24 cellular contexts compared by ENCODE assay signal in the genomic region with DNA sequence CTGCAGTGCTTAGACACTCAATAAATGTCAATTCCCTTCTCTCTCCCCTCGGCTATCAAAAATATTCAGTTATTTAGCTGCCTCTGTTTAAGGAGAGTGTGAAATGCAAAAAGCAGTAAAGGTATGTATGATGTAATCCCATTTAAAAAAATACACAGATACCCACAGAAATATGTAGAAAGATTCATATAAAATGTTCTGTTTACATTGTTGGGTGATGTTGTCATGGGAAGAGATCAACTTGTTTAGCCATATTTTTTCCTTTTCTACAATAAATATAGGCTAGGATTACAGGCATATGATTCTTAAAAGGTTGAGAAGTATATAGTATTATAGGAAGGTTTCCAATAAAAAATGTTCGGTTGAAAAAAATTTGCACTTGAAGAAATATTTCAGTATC. TPM values are rescaled to one million over a fixed set of nuclear protein-coding genes. Genes with fewer than 3 reads are reported as not detected.
DNase-seq lines count a peak whose midpoint lies in the region; ATAC-seq and TF ChIP-seq lines count a peak whose summit lies in the region.
"Had no signal": no experiment of that assay in that cellular context is flagged by ENCODE, and none has a peak within 500 bp of the region (broad histone marks: within the 10 kb centered on the region; RNA-seq: fewer than 3 reads in every experiment).

No MANE protein-coding gene starts in this region.

- DNase-seq in AG08396 (ENCODE audit: low spot score): peak; percentile 5
- DNase-seq in GM23248: peak; percentile 20
- DNase-seq in astrocyte of the spinal cord (ENCODE audit: low read depth, low spot score): peak; percentile 33
- peak; percentile 26 for DNase-seq in hepatic stellate cell (ENCODE audit: low spot score)
- DNase-seq in activated naive CD8-positive, alpha-beta T cell treated with anti-CD3 and anti-CD28 coated beads for 36 hours: no peak
- no peak for DNase-seq in SHP77 treated with DMSO at 0.1 percent for 48 hours (lab: John Stamatoyannopoulos, UW)
- DNase-seq in Ammon's horn (ENCODE audit: low spot score): no peak
- DNase-seq: activated CD4-positive, alpha-beta T cell treated with anti-CD3 and anti-CD28 coated beads for 1 hour; left cardiac atrium; naive B cell; NCI-H1105 treated with DMSO at 0.1 percent for 48 hours; NCI-H2081; NCI-H446; PC-9; right cardiac atrium; SHP77; upper lobe of right lung had no signal

- WGBS in GM23248 (ENCODE audit: low coverage in 1 of 2, low lambda C conversion rate in 2 of 2, missing lambda C conversion rate in 2 of 2), 2 experiments: 93 to 97% methylated on average over 2 of the region's 2 CpGs

- H4K20me1 ChIP-seq in GM23248 (ENCODE audit: insufficient read depth): no peaks in the 10 kb centered on the region

- H3K27me3 ChIP-seq in GM23248 (replicated peaks; ENCODE audit: insufficient read depth): no peaks in the 10 kb centered on the region
- H3K27me3 ChIP-seq: upper lobe of right lung had no signal

- no peaks in the 10 kb centered on the region for H3K9me2 ChIP-seq in GM23248 (ENCODE audit: insufficient read depth)

- H3F3A ChIP-seq in GM23248 (ENCODE audit: insufficient read depth): no peaks in the 10 kb centered on the region

- H3K36me3 ChIP-seq in GM23248 (ENCODE audit: low read depth): peaks cover 36% of the 10 kb centered on the region; the same call in 1 of the 2 replicates

- no peak for TF ChIP-seq CTCF in astrocyte of the spinal cord (IDR thresholded peaks at IDR 0.05; ENCODE audit: low read depth, low read length)

- no peak overlapping the region for H3K9ac ChIP-seq in GM23248

- no peaks in the 10 kb centered on the region for H3K27me3 Mint-ChIP-seq in activated naive CD8-positive, alpha-beta T cell treated with anti-CD3 and anti-CD28 coated beads for 36 hours
- H3K27me3 Mint-ChIP-seq: brain, memory B cell, naive B cell had no signal

- H3K4me2 ChIP-seq in GM23248 (ENCODE audit: unreplicated experiment): no peak overlapping the region
- H3K4me2 ChIP-seq: PC-9 had no signal

- no peaks in the 10 kb centered on the region for H3K9me3 ChIP-seq in GM23248 (ENCODE audit: low read depth)
- H3K9me3 ChIP-seq: upper lobe of right lung had no signal

- H3K4me3 ChIP-seq in GM23248 (no peak overlapping the region), astrocyte of the spinal cord (ENCODE audit: low read depth, low read length) (no peak overlapping the region)
- H3K4me3 ChIP-seq: coronary artery, HAP-1, PC-9, upper lobe of right lung had no signal

- peaks cover 16% of the 10 kb centered on the region for H3K4me1 Mint-ChIP-seq in activated naive CD8-positive, alpha-beta T cell treated with anti-CD3 and anti-CD28 coated beads for 36 hours

- no peak overlapping the region for H2AFZ ChIP-seq in GM23248
- H2AFZ ChIP-seq: PC-9 had no signal

- 0 out of 2 replicates have a peak, but pooled peaks cover 8% of the 10 kb centered on the region for H3K4me1 ChIP-seq in GM23248 (ENCODE audit: insufficient read depth)

- no peak overlapping the region for H3K4me3 Mint-ChIP-seq in activated naive CD8-positive, alpha-beta T cell treated with anti-CD3 and anti-CD28 coated beads for 36 hours
- H3K4me3 Mint-ChIP-seq: brain, memory B cell, naive B cell had no signal

- H3K36me3 Mint-ChIP-seq in activated naive CD8-positive, alpha-beta T cell treated with anti-CD3 and anti-CD28 coated beads for 36 hours: peaks cover 41% of the 10 kb centered on the region

- no peak for ATAC-seq in GM21717 (IDR thresholded peaks at IDR 0.05; ENCODE audit: unreplicated experiment)
- ATAC-seq: activated naive CD4-positive, alpha-beta T cell treated with anti-CD3 and anti-CD28 coated beads, Interleukin-2, amount 50 U/mL, for 72 hours; left cardiac atrium; right cardiac atrium; upper lobe of right lung had no signal

- H3K27ac Mint-ChIP-seq in activated naive CD8-positive, alpha-beta T cell treated with anti-CD3 and anti-CD28 coated beads for 36 hours: no peak overlapping the region
- H3K27ac Mint-ChIP-seq: brain had no signal

- in situ Hi-C loops in GM23248 (cut with MboI) (no loop called here), astrocyte of the spinal cord (cut with HindIII; ENCODE audit: low sequenced_read_pairs) (no loop called here)

- no peaks in the 10 kb centered on the region for H3K9me3 Mint-ChIP-seq in activated naive CD8-positive, alpha-beta T cell treated with anti-CD3 and anti-CD28 coated beads for 36 hours
- H3K9me3 Mint-ChIP-seq: activated naive CD4-positive, alpha-beta T cell treated with anti-CD3 and anti-CD28 coated beads, Interleukin-2, amount 50 U/mL, for 72 hours had no signal

- no peak overlapping the region for H3K27ac ChIP-seq in GM23248
- H3K27ac ChIP-seq: C4-2B, coronary artery, PC-9, upper lobe of right lung had no signal

- H3K79me2 ChIP-seq in GM23248 (ENCODE audit: insufficient read depth): peaks cover 53% of the 10 kb centered on the region

RNA-seq across cellular contexts. Expression of gene PPP2R3C, which starts 7.8 kb away (rescaled TPM):
- 18.5 and 25.7 TPM in 2 replicates for total RNA-seq in GM23248 (2014; rRNA removed; shearing (Covaris generic))
- polyA plus RNA-seq in GM23248 (2016; fragmentation: Nextera tagmentation; extraction: Ambion mirVana): 41.2 and 41.7 TPM in 2 replicates
- 10 to 100 TPM; 36.3 to 42.4 TPM for total RNA-seq in activated naive CD8-positive, alpha-beta T cell treated with anti-CD3 and anti-CD28 coated beads for 36 hours

RNA-seq across cellular contexts. Expression of gene PRORP, which starts 8.3 kb away (rescaled TPM):
- 18.2 and 32.7 TPM in 2 replicates for total RNA-seq in GM23248 (2014; rRNA removed; shearing (Covaris generic))
- 23.2 and 24.9 TPM in 2 replicates for polyA plus RNA-seq in GM23248 (2016; fragmentation: Nextera tagmentation; extraction: Ambion mirVana)
- total RNA-seq in activated naive CD8-positive, alpha-beta T cell treated with anti-CD3 and anti-CD28 coated beads for 36 hours: 10 to 100 TPM; 33.6 to 38.0 TPM

Comparison
In these comparisons a context has a peak if more than half of its experiments do, and no peak if none do; other contexts are left out.
1. DNase-seq: peak in AG08396 (single experiment), GM23248 (single experiment), astrocyte of the spinal cord (single experiment) and hepatic stellate cell (single experiment); none in activated naive CD8-positive, alpha-beta T cell treated with anti-CD3 and anti-CD28 coated beads for 36 hours (single experiment), SHP77 treated with DMSO at 0.1 percent for 48 hours (single experiment) and Ammon's horn (single experiment).